1 cellular context compared by ENCODE assay signal in the genomic region with DNA sequence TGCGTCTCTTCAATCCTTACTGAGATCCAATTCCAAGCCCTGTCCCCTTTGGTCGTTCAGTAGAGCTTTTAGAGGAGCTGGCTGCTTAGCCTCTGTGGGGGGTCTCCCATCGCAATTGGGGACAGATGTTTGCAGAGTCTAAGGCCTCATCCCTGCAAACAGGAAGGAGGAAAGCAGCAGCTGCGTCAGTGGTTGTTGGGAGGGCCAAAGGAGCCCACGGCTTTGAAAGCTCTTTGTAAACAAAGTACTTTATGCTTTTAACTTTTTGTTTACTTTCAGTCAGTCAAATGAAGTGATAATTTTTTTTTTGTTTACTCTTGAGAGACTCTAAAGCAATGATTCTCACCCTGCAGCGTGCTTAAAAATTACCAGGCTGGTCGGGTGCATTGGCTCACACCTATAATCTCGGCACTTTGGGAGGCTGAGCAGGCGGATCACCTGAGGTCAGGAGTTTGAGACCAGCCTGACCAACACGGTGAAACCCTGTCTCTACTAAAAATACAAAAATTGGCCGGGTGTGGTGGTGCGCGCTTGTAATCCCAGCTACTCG.
TF ChIP-seq lines count a peak whose summit lies in the region.

No MANE protein-coding gene starts in this region.

TF ChIP-seq in HepG2, 621 proteins besides CTCF, POLR2A, EP300 and RAD21 (continued from another document and continues in another):
- TF ChIP-seq, protein P1, sequence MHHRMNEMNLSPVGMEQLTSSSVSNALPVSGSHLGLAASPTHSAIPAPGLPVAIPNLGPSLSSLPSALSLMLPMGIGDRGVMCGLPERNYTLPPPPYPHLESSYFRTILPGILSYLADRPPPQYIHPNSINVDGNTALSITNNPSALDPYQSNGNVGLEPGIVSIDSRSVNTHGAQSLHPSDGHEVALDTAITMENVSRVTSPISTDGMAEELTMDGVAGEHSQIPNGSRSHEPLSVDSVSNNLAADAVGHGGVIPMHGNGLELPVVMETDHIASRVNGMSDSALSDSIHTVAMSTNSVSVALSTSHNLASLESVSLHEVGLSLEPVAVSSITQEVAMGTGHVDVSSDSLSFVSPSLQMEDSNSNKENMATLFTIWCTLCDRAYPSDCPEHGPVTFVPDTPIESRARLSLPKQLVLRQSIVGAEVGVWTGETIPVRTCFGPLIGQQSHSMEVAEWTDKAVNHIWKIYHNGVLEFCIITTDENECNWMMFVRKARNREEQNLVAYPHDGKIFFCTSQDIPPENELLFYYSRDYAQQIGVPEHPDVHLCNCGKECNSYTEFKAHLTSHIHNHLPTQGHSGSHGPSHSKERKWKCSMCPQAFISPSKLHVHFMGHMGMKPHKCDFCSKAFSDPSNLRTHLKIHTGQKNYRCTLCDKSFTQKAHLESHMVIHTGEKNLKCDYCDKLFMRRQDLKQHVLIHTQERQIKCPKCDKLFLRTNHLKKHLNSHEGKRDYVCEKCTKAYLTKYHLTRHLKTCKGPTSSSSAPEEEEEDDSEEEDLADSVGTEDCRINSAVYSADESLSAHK (CRISPR knock-in tag; IDR thresholded peaks at IDR 0.05; ENCODE audit: borderline replicate concordance), result no peak
- TF ChIP-seq, protein P2, sequence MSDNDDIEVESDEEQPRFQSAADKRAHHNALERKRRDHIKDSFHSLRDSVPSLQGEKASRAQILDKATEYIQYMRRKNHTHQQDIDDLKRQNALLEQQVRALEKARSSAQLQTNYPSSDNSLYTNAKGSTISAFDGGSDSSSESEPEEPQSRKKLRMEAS (IDR thresholded peaks at IDR 0.05), result no peak
- peak; percentile 87; the same call in 1 of the 2 replicates for TF ChIP-seq ETV5 (CRISPR knock-in tag; IDR thresholded peaks at IDR 0.05; ENCODE audit: borderline replicate concordance)
- TF ChIP-seq, protein P3, sequence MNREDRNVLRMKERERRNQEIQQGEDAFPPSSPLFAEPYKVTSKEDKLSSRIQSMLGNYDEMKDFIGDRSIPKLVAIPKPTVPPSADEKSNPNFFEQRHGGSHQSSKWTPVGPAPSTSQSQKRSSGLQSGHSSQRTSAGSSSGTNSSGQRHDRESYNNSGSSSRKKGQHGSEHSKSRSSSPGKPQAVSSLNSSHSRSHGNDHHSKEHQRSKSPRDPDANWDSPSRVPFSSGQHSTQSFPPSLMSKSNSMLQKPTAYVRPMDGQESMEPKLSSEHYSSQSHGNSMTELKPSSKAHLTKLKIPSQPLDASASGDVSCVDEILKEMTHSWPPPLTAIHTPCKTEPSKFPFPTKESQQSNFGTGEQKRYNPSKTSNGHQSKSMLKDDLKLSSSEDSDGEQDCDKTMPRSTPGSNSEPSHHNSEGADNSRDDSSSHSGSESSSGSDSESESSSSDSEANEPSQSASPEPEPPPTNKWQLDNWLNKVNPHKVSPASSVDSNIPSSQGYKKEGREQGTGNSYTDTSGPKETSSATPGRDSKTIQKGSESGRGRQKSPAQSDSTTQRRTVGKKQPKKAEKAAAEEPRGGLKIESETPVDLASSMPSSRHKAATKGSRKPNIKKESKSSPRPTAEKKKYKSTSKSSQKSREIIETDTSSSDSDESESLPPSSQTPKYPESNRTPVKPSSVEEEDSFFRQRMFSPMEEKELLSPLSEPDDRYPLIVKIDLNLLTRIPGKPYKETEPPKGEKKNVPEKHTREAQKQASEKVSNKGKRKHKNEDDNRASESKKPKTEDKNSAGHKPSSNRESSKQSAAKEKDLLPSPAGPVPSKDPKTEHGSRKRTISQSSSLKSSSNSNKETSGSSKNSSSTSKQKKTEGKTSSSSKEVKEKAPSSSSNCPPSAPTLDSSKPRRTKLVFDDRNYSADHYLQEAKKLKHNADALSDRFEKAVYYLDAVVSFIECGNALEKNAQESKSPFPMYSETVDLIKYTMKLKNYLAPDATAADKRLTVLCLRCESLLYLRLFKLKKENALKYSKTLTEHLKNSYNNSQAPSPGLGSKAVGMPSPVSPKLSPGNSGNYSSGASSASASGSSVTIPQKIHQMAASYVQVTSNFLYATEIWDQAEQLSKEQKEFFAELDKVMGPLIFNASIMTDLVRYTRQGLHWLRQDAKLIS (CRISPR knock-in tag; IDR thresholded peaks at IDR 0.05), result no peak
- TF ChIP-seq ZNF558 (CRISPR knock-in tag; IDR thresholded peaks at IDR 0.05; ENCODE audit: borderline replicate concordance), result no peak
- TF ChIP-seq, protein P4, sequence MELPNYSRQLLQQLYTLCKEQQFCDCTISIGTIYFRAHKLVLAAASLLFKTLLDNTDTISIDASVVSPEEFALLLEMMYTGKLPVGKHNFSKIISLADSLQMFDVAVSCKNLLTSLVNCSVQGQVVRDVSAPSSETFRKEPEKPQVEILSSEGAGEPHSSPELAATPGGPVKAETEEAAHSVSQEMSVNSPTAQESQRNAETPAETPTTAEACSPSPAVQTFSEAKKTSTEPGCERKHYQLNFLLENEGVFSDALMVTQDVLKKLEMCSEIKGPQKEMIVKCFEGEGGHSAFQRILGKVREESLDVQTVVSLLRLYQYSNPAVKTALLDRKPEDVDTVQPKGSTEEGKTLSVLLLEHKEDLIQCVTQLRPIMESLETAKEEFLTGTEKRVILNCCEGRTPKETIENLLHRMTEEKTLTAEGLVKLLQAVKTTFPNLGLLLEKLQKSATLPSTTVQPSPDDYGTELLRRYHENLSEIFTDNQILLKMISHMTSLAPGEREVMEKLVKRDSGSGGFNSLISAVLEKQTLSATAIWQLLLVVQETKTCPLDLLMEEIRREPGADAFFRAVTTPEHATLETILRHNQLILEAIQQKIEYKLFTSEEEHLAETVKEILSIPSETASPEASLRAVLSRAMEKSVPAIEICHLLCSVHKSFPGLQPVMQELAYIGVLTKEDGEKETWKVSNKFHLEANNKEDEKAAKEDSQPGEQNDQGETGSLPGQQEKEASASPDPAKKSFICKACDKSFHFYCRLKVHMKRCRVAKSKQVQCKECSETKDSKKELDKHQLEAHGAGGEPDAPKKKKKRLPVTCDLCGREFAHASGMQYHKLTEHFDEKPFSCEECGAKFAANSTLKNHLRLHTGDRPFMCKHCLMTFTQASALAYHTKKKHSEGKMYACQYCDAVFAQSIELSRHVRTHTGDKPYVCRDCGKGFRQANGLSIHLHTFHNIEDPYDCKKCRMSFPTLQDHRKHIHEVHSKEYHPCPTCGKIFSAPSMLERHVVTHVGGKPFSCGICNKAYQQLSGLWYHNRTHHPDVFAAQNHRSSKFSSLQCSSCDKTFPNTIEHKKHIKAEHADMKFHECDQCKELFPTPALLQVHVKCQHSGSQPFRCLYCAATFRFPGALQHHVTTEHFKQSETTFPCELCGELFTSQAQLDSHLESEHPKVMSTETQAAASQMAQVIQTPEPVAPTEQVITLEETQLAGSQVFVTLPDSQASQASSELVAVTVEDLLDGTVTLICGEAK (IDR thresholded peaks at IDR 0.05), result no peak
- TF ChIP-seq, protein P4 (CRISPR knock-in tag; IDR thresholded peaks at IDR 0.05), result no peak
- no peak for TF ChIP-seq CEBPG (CRISPR knock-in tag; IDR thresholded peaks at IDR 0.05)
- peak; percentile 41; the same call in 1 of the 2 replicates for TF ChIP-seq NKX3-1 (CRISPR knock-in tag; IDR thresholded peaks at IDR 0.05)
- TF ChIP-seq NR3C1 (CRISPR knock-in tag; IDR thresholded peaks at IDR 0.05), result no peak
- TF ChIP-seq ZNF20 (CRISPR knock-in tag; IDR thresholded peaks at IDR 0.05), result no peak
- TF ChIP-seq FOXA1 (IDR thresholded peaks at IDR 0.05), result 0 out of 2 replicates have a peak, but pooled peaks have one; percentile 14
- TF ChIP-seq FOXA1 (CRISPR knock-in tag; IDR thresholded peaks at IDR 0.05), result peak; percentile 70
- TF ChIP-seq MED1 (CRISPR knock-in tag; IDR thresholded peaks at IDR 0.05), result peak; percentile 31; the same call in 1 of the 2 replicates
- TF ChIP-seq, protein P5, sequence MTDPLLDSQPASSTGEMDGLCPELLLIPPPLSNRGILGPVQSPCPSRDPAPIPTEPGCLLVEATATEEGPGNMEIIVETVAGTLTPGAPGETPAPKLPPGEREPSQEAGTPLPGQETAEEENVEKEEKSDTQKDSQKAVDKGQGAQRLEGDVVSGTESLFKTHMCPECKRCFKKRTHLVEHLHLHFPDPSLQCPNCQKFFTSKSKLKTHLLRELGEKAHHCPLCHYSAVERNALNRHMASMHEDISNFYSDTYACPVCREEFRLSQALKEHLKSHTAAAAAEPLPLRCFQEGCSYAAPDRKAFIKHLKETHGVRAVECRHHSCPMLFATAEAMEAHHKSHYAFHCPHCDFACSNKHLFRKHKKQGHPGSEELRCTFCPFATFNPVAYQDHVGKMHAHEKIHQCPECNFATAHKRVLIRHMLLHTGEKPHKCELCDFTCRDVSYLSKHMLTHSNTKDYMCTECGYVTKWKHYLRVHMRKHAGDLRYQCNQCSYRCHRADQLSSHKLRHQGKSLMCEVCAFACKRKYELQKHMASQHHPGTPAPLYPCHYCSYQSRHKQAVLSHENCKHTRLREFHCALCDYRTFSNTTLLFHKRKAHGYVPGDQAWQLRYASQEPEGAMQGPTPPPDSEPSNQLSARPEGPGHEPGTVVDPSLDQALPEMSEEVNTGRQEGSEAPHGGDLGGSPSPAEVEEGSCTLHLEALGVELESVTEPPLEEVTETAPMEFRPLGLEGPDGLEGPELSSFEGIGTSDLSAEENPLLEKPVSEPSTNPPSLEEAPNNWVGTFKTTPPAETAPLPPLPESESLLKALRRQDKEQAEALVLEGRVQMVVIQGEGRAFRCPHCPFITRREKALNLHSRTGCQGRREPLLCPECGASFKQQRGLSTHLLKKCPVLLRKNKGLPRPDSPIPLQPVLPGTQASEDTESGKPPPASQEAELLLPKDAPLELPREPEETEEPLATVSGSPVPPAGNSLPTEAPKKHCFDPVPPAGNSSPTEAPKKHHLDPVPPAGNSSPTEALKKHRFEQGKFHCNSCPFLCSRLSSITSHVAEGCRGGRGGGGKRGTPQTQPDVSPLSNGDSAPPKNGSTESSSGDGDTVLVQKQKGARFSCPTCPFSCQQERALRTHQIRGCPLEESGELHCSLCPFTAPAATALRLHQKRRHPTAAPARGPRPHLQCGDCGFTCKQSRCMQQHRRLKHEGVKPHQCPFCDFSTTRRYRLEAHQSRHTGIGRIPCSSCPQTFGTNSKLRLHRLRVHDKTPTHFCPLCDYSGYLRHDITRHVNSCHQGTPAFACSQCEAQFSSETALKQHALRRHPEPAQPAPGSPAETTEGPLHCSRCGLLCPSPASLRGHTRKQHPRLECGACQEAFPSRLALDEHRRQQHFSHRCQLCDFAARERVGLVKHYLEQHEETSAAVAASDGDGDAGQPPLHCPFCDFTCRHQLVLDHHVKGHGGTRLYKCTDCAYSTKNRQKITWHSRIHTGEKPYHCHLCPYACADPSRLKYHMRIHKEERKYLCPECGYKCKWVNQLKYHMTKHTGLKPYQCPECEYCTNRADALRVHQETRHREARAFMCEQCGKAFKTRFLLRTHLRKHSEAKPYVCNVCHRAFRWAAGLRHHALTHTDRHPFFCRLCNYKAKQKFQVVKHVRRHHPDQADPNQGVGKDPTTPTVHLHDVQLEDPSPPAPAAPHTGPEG (CRISPR knock-in tag; IDR thresholded peaks at IDR 0.05), result no peak
- TF ChIP-seq SOX13 (IDR thresholded peaks at IDR 0.05), result no peak
- TF ChIP-seq SOX13 (CRISPR knock-in tag; conservative IDR thresholded peaks at IDR 0.05 in 1 of 2, IDR thresholded peaks at IDR 0.05 in 1 of 2), result peak in 1 of 2 experiments; percentile 66; a peak in 1 of 4 replicates
- TF ChIP-seq ZNF816 (CRISPR knock-in tag; IDR thresholded peaks at IDR 0.05; ENCODE audit: borderline replicate concordance), result no peak
- TF ChIP-seq, protein P6, sequence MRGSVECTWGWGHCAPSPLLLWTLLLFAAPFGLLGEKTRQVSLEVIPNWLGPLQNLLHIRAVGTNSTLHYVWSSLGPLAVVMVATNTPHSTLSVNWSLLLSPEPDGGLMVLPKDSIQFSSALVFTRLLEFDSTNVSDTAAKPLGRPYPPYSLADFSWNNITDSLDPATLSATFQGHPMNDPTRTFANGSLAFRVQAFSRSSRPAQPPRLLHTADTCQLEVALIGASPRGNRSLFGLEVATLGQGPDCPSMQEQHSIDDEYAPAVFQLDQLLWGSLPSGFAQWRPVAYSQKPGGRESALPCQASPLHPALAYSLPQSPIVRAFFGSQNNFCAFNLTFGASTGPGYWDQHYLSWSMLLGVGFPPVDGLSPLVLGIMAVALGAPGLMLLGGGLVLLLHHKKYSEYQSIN (CRISPR knock-in tag; IDR thresholded peaks at IDR 0.05; ENCODE audit: borderline replicate concordance), result no peak
- TF ChIP-seq ZNF572 (CRISPR knock-in tag; IDR thresholded peaks at IDR 0.05), result no peak
- TF ChIP-seq, protein P7, sequence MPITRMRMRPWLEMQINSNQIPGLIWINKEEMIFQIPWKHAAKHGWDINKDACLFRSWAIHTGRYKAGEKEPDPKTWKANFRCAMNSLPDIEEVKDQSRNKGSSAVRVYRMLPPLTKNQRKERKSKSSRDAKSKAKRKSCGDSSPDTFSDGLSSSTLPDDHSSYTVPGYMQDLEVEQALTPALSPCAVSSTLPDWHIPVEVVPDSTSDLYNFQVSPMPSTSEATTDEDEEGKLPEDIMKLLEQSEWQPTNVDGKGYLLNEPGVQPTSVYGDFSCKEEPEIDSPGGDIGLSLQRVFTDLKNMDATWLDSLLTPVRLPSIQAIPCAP (CRISPR knock-in tag; IDR thresholded peaks at IDR 0.05; ENCODE audit: low read depth), result no peak
- peak; percentile 25; the same call in 1 of the 2 replicates for TF ChIP-seq ZKSCAN8 (CRISPR knock-in tag; IDR thresholded peaks at IDR 0.05; ENCODE audit: borderline replicate concordance)
